ENCODE assay signal across 13 cellular contexts in genomic region chr3:114401346-114401745, GRCh38.
DNase-seq lines count a peak whose midpoint lies in the region; ATAC-seq, FAIRE-seq and TF ChIP-seq lines count a peak whose summit lies in the region.
"Had no signal": no experiment of that assay in that cellular context is flagged by ENCODE, and none has a peak within 500 bp of the region (broad histone marks: within the 10 kb centered on the region; RNA-seq: fewer than 3 reads in every experiment).

No MANE protein-coding gene starts in this region.

- WGBS in liver: 77% methylated on average over 3 of the region's 3 CpGs
- 98% methylated on average over 3 of the region's 3 CpGs for WGBS in HepG2 (ENCODE audit: low lambda C conversion rate)
- 84 to 94% methylated on average over 3 of the region's 3 CpGs for WGBS in endodermal cell (ENCODE audit: insufficient coverage in 1 of 2, insufficient read length in 1 of 2), 2 experiments

- no TSS peak for BruUV-seq in HepG2 (replicated peaks; lab: Mats Ljungman, UMichigan)

- no peak for TF ChIP-seq POLR2A in HepG2 (IDR thresholded peaks at IDR 0.05; ENCODE audit: insufficient read depth in 1 of 2, low read depth in 2 of 2, low read length in 2 of 2)

- H3K4me2 ChIP-seq in HepG2 (ENCODE audit: low read depth, low read length) (no peak overlapping the region), osteoblast (ENCODE audit: insufficient read depth, low read length) (peak overlapping the region; percentile 80)

- no peaks in the 10 kb centered on the region for H3K9me3 ChIP-seq in liver (ENCODE audit: control insufficient read depth in 4 of 4, low read length in 3 of 4)
- no peaks in the 10 kb centered on the region for H3K9me3 ChIP-seq in HepG2 (ENCODE audit: low read length)
- no peaks in the 10 kb centered on the region for H3K9me3 ChIP-seq in endodermal cell (ENCODE audit: control insufficient read depth, low read length)
- no peaks in the 10 kb centered on the region for H3K9me3 ChIP-seq in osteoblast (ENCODE audit: low read depth, low read length)

- H3K27me3 ChIP-seq in liver (ENCODE audit: control insufficient read depth in 4 of 4, insufficient read depth in 4 of 4, low read length in 3 of 4) (no peaks in the 10 kb centered on the region), HepG2 (ENCODE audit: control insufficient read depth in 1 of 2, insufficient read depth in 2 of 2, low read length in 2 of 2) (no peaks in the 10 kb centered on the region), endodermal cell (ENCODE audit: control insufficient read depth, insufficient read depth, low read length, poor library complexity, severe bottlenecking) (no peaks in the 10 kb centered on the region), osteoblast (ENCODE audit: insufficient read depth, low read length) (no peaks in the 10 kb centered on the region)

- TF ChIP-seq RAD21 in liver (IDR thresholded peaks at IDR 0.05) (no peak), HepG2 (CRISPR knock-in tag; IDR thresholded peaks at IDR 0.05) (no peak)

- TF ChIP-seq EP300 in HepG2 (IDR thresholded peaks at IDR 0.05; ENCODE audit: low read depth in 2 of 2, low read length in 2 of 2) (no peak), HepG2 (CRISPR knock-in tag; IDR thresholded peaks at IDR 0.05; ENCODE audit: borderline replicate concordance) (no peak)

- in situ Hi-C loops in HepG2 (cut with HindIII; ENCODE audit: extremely low pct_ligation_motif_present, low pct_unique_long_range_greater_than_20kb): no loop called here

- no peak overlapping the region for H2AFZ ChIP-seq in HepG2 (ENCODE audit: low read length)
- H2AFZ ChIP-seq in osteoblast (ENCODE audit: low read length): no peak overlapping the region

- DNase-seq in HepG2 (ENCODE audit: low spot score) (no peak), endodermal cell (no peak), osteoblast (ENCODE audit: insufficient read length, low spot score, missing footprints) (no peak), NCI-H524 treated with DMSO at 0.1 percent for 48 hours (lab: John Stamatoyannopoulos, UW) (no peak), NCI-H526 treated with DMSO at 0.1 percent for 48 hours (lab: John Stamatoyannopoulos, UW) (no peak)
- DNase-seq: CD8-positive, alpha-beta T cell; GOT3; NCI-H446 treated with DMSO at 0.1 percent for 48 hours; NCI-H82 had no signal

- no peaks in the 10 kb centered on the region for H4K20me1 ChIP-seq in HepG2 (ENCODE audit: insufficient read depth, low read length)
- H4K20me1 ChIP-seq in osteoblast (ENCODE audit: insufficient read depth, low read length): no peaks in the 10 kb centered on the region

- H3K4me3 ChIP-seq in liver (ENCODE audit: low read depth in 1 of 3, low read length in 3 of 3) (no peak overlapping the region), HepG2 (replicated peaks in 1 of 3; ENCODE audit: insufficient read depth in 1 of 3, low read depth in 2 of 3, low read length in 3 of 3) (no peak overlapping the region), endodermal cell (ENCODE audit: low read length) (no peak overlapping the region), osteoblast (ENCODE audit: insufficient read depth, low read length) (no peak overlapping the region)
- H3K4me3 ChIP-seq: K562 had no signal

- no peak overlapping the region for H3K4me3 Mint-ChIP-seq in endodermal cell
- H3K4me3 Mint-ChIP-seq: CD8-positive, alpha-beta T cell had no signal

- no peaks in the 10 kb centered on the region for H3K27me3 Mint-ChIP-seq in endodermal cell (ENCODE audit: insufficient read depth)

- no peak for ATAC-seq in HepG2
- no peak for ATAC-seq in GM21825 (IDR thresholded peaks at IDR 0.05; ENCODE audit: unreplicated experiment)
- ATAC-seq: CD8-positive, alpha-beta T cell; K562 had no signal

- no peak overlapping the region for H3K27ac Mint-ChIP-seq in endodermal cell
- H3K27ac Mint-ChIP-seq: CD8-positive, alpha-beta T cell had no signal

- no peak overlapping the region for H3K9ac ChIP-seq in liver (ENCODE audit: low read depth in 1 of 2, low read length in 2 of 2)
- H3K9ac ChIP-seq in HepG2 (ENCODE audit: insufficient read depth, low read depth, low read length): no peak overlapping the region
- H3K9ac ChIP-seq in endodermal cell (ENCODE audit: extremely low read depth, low read length, poor library complexity, severe bottlenecking): no peak overlapping the region

- CTCF ChIA-PET in HepG2 (lab: Yijun Ruan, JAX; ENCODE audit: low intra/inter-chr PET ratio, low total read pairs): no interaction called here

- intact Hi-C loops in HepG2 (cut with micrococcal nuclease; ENCODE audit: unreplicated experiment): no loop called here

- TF ChIP-seq CTCF in liver (IDR thresholded peaks at IDR 0.05; ENCODE audit: low read depth, low read length, missing input control) (no peak), HepG2 (CRISPR knock-in tag; IDR thresholded peaks at IDR 0.05) (no peak), endodermal cell (conservative IDR thresholded peaks at IDR 0.05) (no peak), osteoblast (IDR thresholded peaks at IDR 0.05; ENCODE audit: extremely low read depth, low read depth, low read length) (no peak)

- POLR2A ChIA-PET in HepG2 (lab: Yijun Ruan, JAX): no interaction called here

- H3K36me3 Mint-ChIP-seq in endodermal cell (ENCODE audit: low read depth): no peaks in the 10 kb centered on the region
- H3K36me3 Mint-ChIP-seq: CD8-positive, alpha-beta T cell had no signal

- H3K4me1 ChIP-seq in liver (ENCODE audit: control insufficient read depth in 4 of 4, insufficient read depth in 4 of 4, low read length in 3 of 4): peaks cover 0 to 11% (median 0%) of the 10 kb centered on the region in 4 donors
- peaks cover 11% of the 10 kb centered on the region for H3K4me1 ChIP-seq in HepG2 (ENCODE audit: insufficient read depth, low read length)
- no peaks in the 10 kb centered on the region for H3K4me1 ChIP-seq in endodermal cell (ENCODE audit: control insufficient read depth, insufficient read depth, low read length)
- H3K4me1 ChIP-seq in osteoblast (ENCODE audit: insufficient read depth, low read length): peaks cover 15% of the 10 kb centered on the region

- FAIRE-seq in HepG2 (lab: Jason Lieb, UNC): no peak
- FAIRE-seq: HTR-8/SVneo, K562 had no signal

- H3K9me3 Mint-ChIP-seq in endodermal cell: no peaks in the 10 kb centered on the region
- H3K9me3 Mint-ChIP-seq: CD8-positive, alpha-beta T cell had no signal

- no peak overlapping the region for H3K27ac ChIP-seq in liver (ENCODE audit: low read depth in 1 of 2, low read length in 2 of 2)
- no peak overlapping the region for H3K27ac ChIP-seq in HepG2 (ENCODE audit: extremely low read length, insufficient read depth, low read length)
- peak overlapping the region; percentile 27 for H3K27ac ChIP-seq in endodermal cell (ENCODE audit: low read depth, low read length)
- no peak overlapping the region for H3K27ac ChIP-seq in osteoblast (ENCODE audit: low read depth, low read length)

- H3K79me2 ChIP-seq in HepG2 (ENCODE audit: insufficient read depth, low read length) (no peaks in the 10 kb centered on the region), osteoblast (ENCODE audit: insufficient read depth, low read length) (no peaks in the 10 kb centered on the region)

- H3K4me1 Mint-ChIP-seq in endodermal cell: no peaks in the 10 kb centered on the region

- H3K36me3 ChIP-seq in liver (ENCODE audit: control insufficient read depth in 4 of 4, insufficient read depth in 3 of 4, low read depth in 1 of 4, low read length in 3 of 4) (no peaks in the 10 kb centered on the region), HepG2 (replicated peaks in 1 of 2; ENCODE audit: control insufficient read depth in 1 of 2, insufficient read depth in 2 of 2, low read length in 2 of 2) (no peaks in the 10 kb centered on the region), endodermal cell (ENCODE audit: control insufficient read depth, insufficient read depth, low read length) (no peaks in the 10 kb centered on the region), osteoblast (ENCODE audit: insufficient read depth, low read length) (no peaks in the 10 kb centered on the region)

TF ChIP-seq in liver, 16 proteins besides CTCF, POLR2A, EP300 and RAD21:
- TF ChIP-seq EGR1 (IDR thresholded peaks at IDR 0.05; ENCODE audit: low read depth in 2 of 2) (no peak), HNF4A (conservative IDR thresholded peaks at IDR 0.05) (peak in 1 of 2 donors; percentile 24), YY1 (IDR thresholded peaks at IDR 0.05) (peak; percentile 58)

TF ChIP-seq in HepG2, 621 proteins besides CTCF, POLR2A, EP300 and RAD21 (continues in another document):
- TF ChIP-seq SNAI1 (CRISPR knock-in tag; IDR thresholded peaks at IDR 0.05; ENCODE audit: borderline replicate concordance) (no peak), SOX5 (CRISPR knock-in tag; IDR thresholded peaks at IDR 0.05; ENCODE audit: borderline replicate concordance) (no peak), SIX1 (CRISPR knock-in tag; IDR thresholded peaks at IDR 0.05; ENCODE audit: borderline replicate concordance) (no peak), IKZF4 (CRISPR knock-in tag; IDR thresholded peaks at IDR 0.05; ENCODE audit: borderline replicate concordance, low read depth, not compliant biosample characterization) (no peak), SALL1 (CRISPR knock-in tag; IDR thresholded peaks at IDR 0.05) (no peak), MED13 (CRISPR knock-in tag; IDR thresholded peaks at IDR 0.05) (no peak), FOSL1 (CRISPR knock-in tag; IDR thresholded peaks at IDR 0.05; ENCODE audit: borderline replicate concordance) (no peak), ZNF605 (CRISPR knock-in tag; IDR thresholded peaks at IDR 0.05) (no peak), BRCA1 (CRISPR knock-in tag; IDR thresholded peaks at IDR 0.05) (no peak), XBP1 (CRISPR knock-in tag; IDR thresholded peaks at IDR 0.05) (no peak), SNAPC2 (CRISPR knock-in tag; IDR thresholded peaks at IDR 0.05) (no peak), ZNF441 (CRISPR knock-in tag; IDR thresholded peaks at IDR 0.05; ENCODE audit: borderline replicate concordance) (no peak), ZNF800 (CRISPR knock-in tag; IDR thresholded peaks at IDR 0.05) (no peak)
